In the genomic region with DNA sequence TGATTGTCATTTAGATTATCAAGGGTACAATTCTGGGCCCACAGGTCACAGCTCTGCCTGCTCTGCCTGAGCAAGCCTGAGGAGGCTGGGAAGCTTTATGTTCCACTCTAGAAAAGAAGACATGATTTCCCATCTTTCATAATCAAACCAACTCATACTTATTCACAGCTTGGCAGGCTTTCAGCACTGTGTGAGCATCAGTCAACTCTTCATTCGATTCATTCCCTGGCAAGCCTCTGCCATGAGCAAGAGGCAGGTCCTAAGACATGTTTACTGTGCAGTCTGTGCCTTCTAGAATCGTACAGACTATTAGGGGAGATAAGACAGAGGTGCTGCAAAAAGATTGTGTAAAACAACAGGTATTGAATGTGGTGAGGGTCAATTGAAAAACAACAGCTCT, we compare ENCODE assay signal across 12 cellular contexts. TPM values are rescaled to one million over a fixed set of nuclear protein-coding genes. Genes with fewer than 3 reads are reported as not detected.
DNase-seq lines count a peak whose midpoint lies in the region; ATAC-seq and TF ChIP-seq lines count a peak whose summit lies in the region.
"Had no signal": no experiment of that assay in that cellular context is flagged by ENCODE, and none has a peak within 500 bp of the region (broad histone marks: within the 10 kb centered on the region; RNA-seq: fewer than 3 reads in every experiment).

No MANE protein-coding gene starts in this region.

- peaks cover 7% of the 10 kb centered on the region for H3K27me3 Mint-ChIP-seq in GM23338 (ENCODE audit: insufficient read depth, low read depth, poor library complexity)

- TF ChIP-seq EP300 in SK-N-SH (IDR thresholded peaks at IDR 0.05; ENCODE audit: borderline replicate concordance in 1 of 2, low read depth in 1 of 2, low read length in 1 of 2) (peak in 1 of 2 experiments; percentile 55; a peak in 1 of 4 replicates), stomach (IDR thresholded peaks at IDR 0.05) (no peak)

- DNase-seq in GM23338 (ENCODE audit: low spot score) = no peak
- DNase-seq in SK-N-SH = no peak
- DNase-seq in fibroblast of mammary gland (ENCODE audit: low read depth) = peak; percentile 99
- DNase-seq in stomach = no peak
- DNase-seq in DMS53 treated with DMSO at 0.1 percent for 48 hours (lab: John Stamatoyannopoulos, UW; ENCODE audit: unreplicated experiment) = no peak
- DNase-seq: NCI-H774; occipital lobe; stimulated activated CD4-positive, alpha-beta T cell treated with anti-CD3 and anti-CD28 coated beads, Interleukin-4, amount 100 ng/mL, for 4 hours had no signal

- peaks cover 5% of the 10 kb centered on the region; the same call in 1 of the 2 replicates for H3K36me3 ChIP-seq in GM23338 (ENCODE audit: insufficient read depth)
- H3K36me3 ChIP-seq in SK-N-SH (replicated peaks in 1 of 2; ENCODE audit: control insufficient read depth in 1 of 2, insufficient read depth in 2 of 2, low read length in 1 of 2) = no peaks in the 10 kb centered on the region
- no peaks in the 10 kb centered on the region for H3K36me3 ChIP-seq in skeletal muscle satellite cell (ENCODE audit: insufficient read depth, low read length)
- H3K36me3 ChIP-seq in stomach = no peaks in the 10 kb centered on the region

- WGBS in SK-N-SH (ENCODE audit: low lambda C conversion rate) = 3% methylated on average over 2 of the region's 2 CpGs
- 18 to 37% (median 28%) methylated on average over 2 of the region's 2 CpGs for WGBS in stomach, 5 donors

- H3K36me3 Mint-ChIP-seq in GM23338 (ENCODE audit: low read depth) = peaks cover 34% of the 10 kb centered on the region

- TF ChIP-seq RAD21 in SK-N-SH (IDR thresholded peaks at IDR 0.05; ENCODE audit: low read length) = no peak

- H3K4me3 ChIP-seq in GM23338 (no peak overlapping the region), SK-N-SH (ENCODE audit: low read depth in 2 of 2, low read length in 1 of 2) (no peak overlapping the region; a peak in 1 of 4 replicates), fibroblast of mammary gland (ENCODE audit: control insufficient read depth, low read depth, low read length) (no peak overlapping the region), skeletal muscle satellite cell (ENCODE audit: low read length) (peak overlapping the region; percentile 39), stomach (no peak overlapping the region)

- 0 out of 2 replicates have a peak overlapping the region, but pooled peaks have one; percentile 1 for H2AFZ ChIP-seq in GM23338
- peak overlapping the region; percentile 52; the same call in 1 of the 2 replicates for H2AFZ ChIP-seq in SK-N-SH (ENCODE audit: low read depth)

- peaks cover 11% of the 10 kb centered on the region; the same call in 2 of the 3 replicates for H3K4me1 Mint-ChIP-seq in GM23338

- H3K27ac Mint-ChIP-seq in GM23338 = no peak overlapping the region
- H3K27ac Mint-ChIP-seq: T-helper 2 cell treated with Interferon-gamma antibody and Interleukin-4, amounts not matched to agents 5 μg/mL and 100 μg/mL, for 36 hours had no signal

- no peak for TF ChIP-seq CTCF in GM23338 (conservative IDR thresholded peaks at IDR 0.05; ENCODE audit: low read depth in 2 of 2)
- no peak for TF ChIP-seq CTCF in SK-N-SH (IDR thresholded peaks at IDR 0.05)
- TF ChIP-seq CTCF in fibroblast of mammary gland (conservative IDR thresholded peaks at IDR 0.05; ENCODE audit: control insufficient read depth, insufficient read depth, low read depth, low read length) = no peak
- TF ChIP-seq CTCF in stomach (IDR thresholded peaks at IDR 0.05) = no peak

- H3K9me3 Mint-ChIP-seq in GM23338 = peaks cover 40% of the 10 kb centered on the region
- H3K9me3 Mint-ChIP-seq: T-helper 2 cell treated with Interferon-gamma antibody and Interleukin-4, amounts not matched to agents 5 μg/mL and 100 μg/mL, for 36 hours had no signal

- no peak for TF ChIP-seq POLR2A in stomach (IDR thresholded peaks at IDR 0.05)

- CTCF ChIA-PET in SK-N-SH (lab: Yijun Ruan, JAX) = interaction anchor here (0.9 to 4.5 kb wide), 7 partner anchors 10 to 235 kb away, joined by 3 to 32 read pairs (median 4); no protein-coding TSS in a partner anchor

- no peaks in the 10 kb centered on the region for H3K79me2 ChIP-seq in GM23338 (replicated peaks; ENCODE audit: insufficient read depth)
- no peaks in the 10 kb centered on the region for H3K79me2 ChIP-seq in SK-N-SH (ENCODE audit: insufficient read depth)

- POLR2A ChIA-PET in SK-N-SH (lab: Yijun Ruan, JAX) = no interaction called here

- intact Hi-C loops in stomach (cut with DNase I; ENCODE audit: low total_unique reads) = loop anchor here (2.0 kb wide), 1 partner anchor 156 kb away; no protein-coding TSS in a partner anchor

- H4K20me1 ChIP-seq in GM23338 (replicated peaks; ENCODE audit: insufficient read depth) (no peaks in the 10 kb centered on the region), SK-N-SH (ENCODE audit: insufficient read depth) (no peaks in the 10 kb centered on the region)

- H3K27me3 ChIP-seq in GM23338 (ENCODE audit: insufficient read depth) (no peaks in the 10 kb centered on the region), SK-N-SH (ENCODE audit: insufficient read depth) (no peaks in the 10 kb centered on the region), skeletal muscle satellite cell (ENCODE audit: control insufficient read depth, insufficient read depth, low read length) (no peaks in the 10 kb centered on the region), stomach (no peaks in the 10 kb centered on the region)

- H3K9ac ChIP-seq in SK-N-SH = peak overlapping the region; percentile 20; the same call in 1 of the 2 replicates
- peak overlapping the region; percentile 52 for H3K9ac ChIP-seq in skeletal muscle satellite cell (ENCODE audit: low read depth, low read length)

- H3K4me3 Mint-ChIP-seq in GM23338 = no peak overlapping the region
- H3K4me3 Mint-ChIP-seq: T-helper 2 cell treated with Interferon-gamma antibody and Interleukin-4, amounts not matched to agents 5 μg/mL and 100 μg/mL, for 36 hours had no signal

- H3K9me3 ChIP-seq in SK-N-SH (no peaks in the 10 kb centered on the region), skeletal muscle satellite cell (replicated peaks; ENCODE audit: low read length) (no peaks in the 10 kb centered on the region), stomach (peaks cover 0 to 7% (median 2%) of the 10 kb centered on the region in 4 donors)

- H3K27ac ChIP-seq in GM23338 (ENCODE audit: low read depth) (no peak overlapping the region), SK-N-SH (ENCODE audit: low read depth in 2 of 2, low read length in 1 of 2) (peak overlapping the region in 1 of 2 experiments; percentile 86; a peak in 2 of 4 replicates), stomach (peak overlapping the region in 2 of 5 donors; percentile 42 to 65)

- no peaks in the 10 kb centered on the region for H3K9me2 ChIP-seq in GM23338 (ENCODE audit: insufficient read depth)
- H3K9me2 ChIP-seq in SK-N-SH = no peaks in the 10 kb centered on the region

- H3K4me1 ChIP-seq in GM23338 (ENCODE audit: insufficient read depth) = no peaks in the 10 kb centered on the region
- peaks cover 6 to 23% of the 10 kb centered on the region in 2 experiments; a peak in 3 of 4 replicates for H3K4me1 ChIP-seq in SK-N-SH (ENCODE audit: control insufficient read depth in 1 of 2, insufficient read depth in 2 of 2, low read depth in 1 of 2, low read length in 1 of 2)
- peaks cover 32% of the 10 kb centered on the region for H3K4me1 ChIP-seq in skeletal muscle satellite cell (ENCODE audit: control insufficient read depth, insufficient read depth, low read length)
- H3K4me1 ChIP-seq in stomach = peaks cover 0 to 20% (median 8%) of the 10 kb centered on the region in 4 donors

- no peak for ATAC-seq in GM23338
- no peak for ATAC-seq in GM21737 (IDR thresholded peaks at IDR 0.05; ENCODE audit: unreplicated experiment)
- ATAC-seq in GM19467 (IDR thresholded peaks at IDR 0.05; ENCODE audit: unreplicated experiment) = no peak

- H3K4me2 ChIP-seq in GM23338 = no peak overlapping the region
- H3K4me2 ChIP-seq in SK-N-SH = peak overlapping the region; percentile 68
- peak overlapping the region; percentile 67 for H3K4me2 ChIP-seq in skeletal muscle satellite cell (ENCODE audit: low read length)

- H3F3A ChIP-seq in GM23338 (replicated peaks; ENCODE audit: low read depth) (no peaks in the 10 kb centered on the region), SK-N-SH (replicated peaks; ENCODE audit: insufficient read depth) (peaks cover 22% of the 10 kb centered on the region)

TF ChIP-seq in GM23338, 12 proteins besides CTCF, POLR2A, EP300 and RAD21 (continues in another document):
- TF ChIP-seq STAT1 (IDR thresholded peaks at IDR 0.05; ENCODE audit: unreplicated experiment) (no peak), NANOG (IDR thresholded peaks at IDR 0.05; ENCODE audit: borderline replicate concordance) (no peak)
- TF ChIP-seq, protein P1, sequence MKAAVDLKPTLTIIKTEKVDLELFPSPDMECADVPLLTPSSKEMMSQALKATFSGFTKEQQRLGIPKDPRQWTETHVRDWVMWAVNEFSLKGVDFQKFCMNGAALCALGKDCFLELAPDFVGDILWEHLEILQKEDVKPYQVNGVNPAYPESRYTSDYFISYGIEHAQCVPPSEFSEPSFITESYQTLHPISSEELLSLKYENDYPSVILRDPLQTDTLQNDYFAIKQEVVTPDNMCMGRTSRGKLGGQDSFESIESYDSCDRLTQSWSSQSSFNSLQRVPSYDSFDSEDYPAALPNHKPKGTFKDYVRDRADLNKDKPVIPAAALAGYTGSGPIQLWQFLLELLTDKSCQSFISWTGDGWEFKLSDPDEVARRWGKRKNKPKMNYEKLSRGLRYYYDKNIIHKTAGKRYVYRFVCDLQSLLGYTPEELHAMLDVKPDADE (IDR thresholded peaks at IDR 0.05) = no peak

TF ChIP-seq in SK-N-SH, 30 proteins besides CTCF, POLR2A, EP300 and RAD21 (continues in another document):
- TF ChIP-seq GATA2 (CRISPR knock-in tag; IDR thresholded peaks at IDR 0.05) (no peak), YY1 (IDR thresholded peaks at IDR 0.05; ENCODE audit: low read depth) (no peak), POLR2AphosphoS5 (IDR thresholded peaks at IDR 0.05; ENCODE audit: low read depth, low read length) (peak; percentile 14; the same call in 1 of the 2 replicates)
- TF ChIP-seq, protein P2, sequence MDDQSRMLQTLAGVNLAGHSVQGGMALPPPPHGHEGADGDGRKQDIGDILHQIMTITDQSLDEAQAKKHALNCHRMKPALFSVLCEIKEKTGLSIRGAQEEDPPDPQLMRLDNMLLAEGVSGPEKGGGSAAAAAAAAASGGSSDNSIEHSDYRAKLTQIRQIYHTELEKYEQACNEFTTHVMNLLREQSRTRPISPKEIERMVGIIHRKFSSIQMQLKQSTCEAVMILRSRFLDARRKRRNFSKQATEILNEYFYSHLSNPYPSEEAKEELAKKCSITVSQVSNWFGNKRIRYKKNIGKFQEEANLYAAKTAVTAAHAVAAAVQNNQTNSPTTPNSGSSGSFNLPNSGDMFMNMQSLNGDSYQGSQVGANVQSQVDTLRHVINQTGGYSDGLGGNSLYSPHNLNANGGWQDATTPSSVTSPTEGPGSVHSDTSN (IDR thresholded peaks at IDR 0.05) = peak; percentile 86

RNA-seq across cellular contexts. Expression of a gene that starts 24.5 kb away (rescaled TPM):
- total RNA-seq in GM23338 (2014; rRNA removed; shearing (Covaris generic)) = 35.2 and 41.0 TPM in 2 replicates
- polyA plus RNA-seq in GM23338 (2016; fragmentation: Nextera tagmentation; extraction: Ambion mirVana) = 5.1 and 5.6 TPM in 2 replicates
- polyA plus RNA-seq in SK-N-SH (2012; rRNA removed) = 47.8 and 52.3 TPM in 2 replicates
- 32.9 and 42.4 TPM in 2 replicates for polyA plus RNA-seq in SK-N-SH (2012; cell fraction: cytosol; rRNA removed)
- polyA plus RNA-seq in SK-N-SH (2012; cell fraction: nucleus; rRNA removed) = 77.1 and 86.9 TPM in 2 replicates
- total RNA-seq in skeletal muscle satellite cell (2012; rRNA removed) = 83.4 and 83.9 TPM in 2 replicates
- 10 to 100 TPM in 3 of 5 donors, 1 to 10 TPM in 2; 3.2 to 27.9 (median 10.7) TPM for total RNA-seq in stomach
- 1 to 10 TPM; 2.8 to 4.3 (median 4.0) TPM for polyA plus RNA-seq in stomach
